ENCODE assay signal across 2 cellular contexts in genomic region chr7:99563650-99564049, GRCh38.
A peak's percentile ranks its signal among the peaks of the same experiment; 100 is the strongest.
TF ChIP-seq lines count a peak whose summit lies in the region.

No MANE protein-coding gene starts in this region.

TF ChIP-seq in IMR-90, 13 proteins besides CTCF, POLR2A, EP300 and RAD21:
- peak; percentile 51 for TF ChIP-seq RCOR1 (IDR thresholded peaks at IDR 0.05; ENCODE audit: insufficient replicate concordance, low read length)
- TF ChIP-seq MAZ (IDR thresholded peaks at IDR 0.05; ENCODE audit: borderline replicate concordance, low read depth, low read length) = no peak; the same call in 1 of the 2 replicates
- TF ChIP-seq CHD1 (IDR thresholded peaks at IDR 0.05; ENCODE audit: low read depth, low read length) = peak; percentile 66; the same call in 1 of the 2 replicates
- no peak for TF ChIP-seq ELK1 (IDR thresholded peaks at IDR 0.05; ENCODE audit: borderline replicate concordance, low read depth, low read length)
- TF ChIP-seq BHLHE40 (IDR thresholded peaks at IDR 0.05; ENCODE audit: low read depth, low read length) = no peak
- TF ChIP-seq SMC3 (IDR thresholded peaks at IDR 0.05; ENCODE audit: low read depth, low read length) = no peak
- TF ChIP-seq FOS (IDR thresholded peaks at IDR 0.05; ENCODE audit: low read depth, low read length) = peak; percentile 51; the same call in 1 of the 2 replicates
- TF ChIP-seq MXI1 (IDR thresholded peaks at IDR 0.05; ENCODE audit: borderline replicate concordance, low read depth, low read length) = no peak
- TF ChIP-seq NFE2L2 (IDR thresholded peaks at IDR 0.05; ENCODE audit: low read depth, low read length) = no peak
- TF ChIP-seq USF2 (IDR thresholded peaks at IDR 0.05; ENCODE audit: low read depth, low read length) = no peak
- TF ChIP-seq CEBPB (IDR thresholded peaks at IDR 0.05; ENCODE audit: low read depth, low read length) = no peak
- TF ChIP-seq RFX5 (IDR thresholded peaks at IDR 0.05; ENCODE audit: low read depth, low read length) = no peak
- no peak for TF ChIP-seq MAFK (IDR thresholded peaks at IDR 0.05; ENCODE audit: low read depth, low read length)

TF ChIP-seq in K562, 482 proteins besides CTCF, POLR2A, EP300 and RAD21:
- no peak for TF ChIP-seq SETDB1 (IDR thresholded peaks at IDR 0.05; ENCODE audit: low read length)
- TF ChIP-seq CREB1 (IDR thresholded peaks at IDR 0.05) = no peak
- TF ChIP-seq CREB1 (CRISPR knock-in tag; IDR thresholded peaks at IDR 0.05) = 0 out of 2 replicates have a peak, but pooled peaks have one; percentile 0
